ENCODE assay signal across 16 cellular contexts in genomic region chr18:39198376-39198775, GRCh38.
A peak's percentile ranks its signal among the peaks of the same experiment; 100 is the strongest.
DNase-seq lines count a peak whose midpoint lies in the region; ATAC-seq and TF ChIP-seq lines count a peak whose summit lies in the region.
"Had no signal": no experiment of that assay in that cellular context is flagged by ENCODE, and none has a peak within 500 bp of the region (broad histone marks: within the 10 kb centered on the region; RNA-seq: fewer than 3 reads in every experiment).

No MANE protein-coding gene starts in this region.

- no peaks in the 10 kb centered on the region for H3K9me3 Mint-ChIP-seq in activated T-helper 1 cell treated with anti-CD3 and anti-CD28 coated beads, Interleukin-12 subunit alpha, Interleukin-12 subunit beta, Interleukin-2, Interleukin-4 antibody, amounts not matched to agents 30 ng/mL and 10 ng/mL and 1 ng/mL, durations not matched to agents 14 hours and 24 hours and 36 hours
- H3K9me3 Mint-ChIP-seq: nephron had no signal

- no peak overlapping the region for H3K4me3 ChIP-seq in fibroblast of mammary gland (ENCODE audit: control insufficient read depth, low read depth, low read length)

- H3K36me3 Mint-ChIP-seq in activated T-helper 1 cell treated with anti-CD3 and anti-CD28 coated beads, Interleukin-12 subunit alpha, Interleukin-12 subunit beta, Interleukin-2, Interleukin-4 antibody, amounts not matched to agents 30 ng/mL and 10 ng/mL and 1 ng/mL, durations not matched to agents 14 hours and 24 hours and 36 hours (ENCODE audit: low read depth), result no peaks in the 10 kb centered on the region

- in situ Hi-C loops in ACHN (cut with HindIII; ENCODE audit: low pct_ligation_motif_present, low pct_unique_long_range_greater_than_20kb, low sequenced_read_pairs), result no loop called here

- CTCF ChIA-PET in RWPE1 (lab: Yijun Ruan, JAX), result no interaction called here

- H3K27ac ChIP-seq in RWPE1, result no peak overlapping the region

- peak; percentile 27 for DNase-seq in ACHN
- DNase-seq in HK-2 (ENCODE audit: unreplicated experiment), result peak; percentile 16
- DNase-seq in RWPE1 (ENCODE audit: low spot score), result peak; percentile 30
- DNase-seq in fibroblast of mammary gland (ENCODE audit: low read depth), result peak; percentile 25
- no peak for DNase-seq in UCSD-AML1 (lab: John Stamatoyannopoulos, UW; ENCODE audit: unreplicated experiment)
- DNase-seq in effector CD8-positive, alpha-beta T cell (lab: John Stamatoyannopoulos, UW), result no peak
- no peak for DNase-seq in activated T-helper 1 cell treated with anti-CD3 and anti-CD28 coated beads, Interleukin-12 subunit alpha, Interleukin-12 subunit beta, Interleukin-2, Interleukin-4 antibody, amounts not matched to agents 30 ng/mL and 10 ng/mL and 1 ng/mL, durations not matched to agents 14 hours and 24 hours and 36 hours (ENCODE audit: low spot score)
- DNase-seq: activated CD8-positive, alpha-beta T cell treated with anti-CD3 and anti-CD28 coated beads, Interleukin-2, amount 10 ng/mL, durations not matched to agents 7 days and 5 days; activated effector memory CD4-positive, alpha-beta T cell treated with Interleukin-2 at 50 U/mL for 16 hours; aorta; Caco-2; mesenchymal stem cell; MM.1S; right cardiac atrium had no signal

- no peaks in the 10 kb centered on the region for H3K27me3 Mint-ChIP-seq in activated T-helper 1 cell treated with anti-CD3 and anti-CD28 coated beads, Interleukin-12 subunit alpha, Interleukin-12 subunit beta, Interleukin-2, Interleukin-4 antibody, amounts not matched to agents 30 ng/mL and 10 ng/mL and 1 ng/mL, durations not matched to agents 14 hours and 24 hours and 36 hours (ENCODE audit: insufficient read depth)

- TF ChIP-seq CTCF in RWPE1 (conservative IDR thresholded peaks at IDR 0.05; ENCODE audit: low read depth), result no peak
- TF ChIP-seq CTCF in fibroblast of mammary gland (conservative IDR thresholded peaks at IDR 0.05; ENCODE audit: control insufficient read depth, insufficient read depth, low read depth, low read length), result no peak

- H3K4me3 Mint-ChIP-seq in activated T-helper 1 cell treated with anti-CD3 and anti-CD28 coated beads, Interleukin-12 subunit alpha, Interleukin-12 subunit beta, Interleukin-2, Interleukin-4 antibody, amounts not matched to agents 30 ng/mL and 10 ng/mL and 1 ng/mL, durations not matched to agents 14 hours and 24 hours and 36 hours, result no peak overlapping the region
- H3K4me3 Mint-ChIP-seq: activated CD8-positive, alpha-beta T cell treated with anti-CD3 and anti-CD28 coated beads, Interleukin-2, amount 10 ng/mL, durations not matched to agents 7 days and 5 days; nephron had no signal

- no peak for ATAC-seq in HG03159 (IDR thresholded peaks at IDR 0.05; ENCODE audit: unreplicated experiment)
- ATAC-seq: activated CD8-positive, alpha-beta T cell treated with anti-CD3 and anti-CD28 coated beads, Interleukin-2, amount 10 ng/mL, durations not matched to agents 7 days and 5 days; right cardiac atrium had no signal

- no peak overlapping the region for H3K27ac Mint-ChIP-seq in activated T-helper 1 cell treated with anti-CD3 and anti-CD28 coated beads, Interleukin-12 subunit alpha, Interleukin-12 subunit beta, Interleukin-2, Interleukin-4 antibody, amounts not matched to agents 30 ng/mL and 10 ng/mL and 1 ng/mL, durations not matched to agents 14 hours and 24 hours and 36 hours
- H3K27ac Mint-ChIP-seq: activated CD8-positive, alpha-beta T cell treated with anti-CD3 and anti-CD28 coated beads, Interleukin-2, amount 10 ng/mL, durations not matched to agents 7 days and 5 days; nephron had no signal

- H3K4me1 Mint-ChIP-seq in activated T-helper 1 cell treated with anti-CD3 and anti-CD28 coated beads, Interleukin-12 subunit alpha, Interleukin-12 subunit beta, Interleukin-2, Interleukin-4 antibody, amounts not matched to agents 30 ng/mL and 10 ng/mL and 1 ng/mL, durations not matched to agents 14 hours and 24 hours and 36 hours (ENCODE audit: low read depth), result no peaks in the 10 kb centered on the region
- H3K4me1 Mint-ChIP-seq: nephron had no signal

- POLR2A ChIA-PET in RWPE1 (lab: Yijun Ruan, JAX; ENCODE audit: low non-redundant PET), result no interaction called here

- intact Hi-C loops in activated T-helper 1 cell treated with anti-CD3 and anti-CD28 coated beads, Interleukin-12 subunit alpha, Interleukin-12 subunit beta, Interleukin-2, Interleukin-4 antibody, amounts not matched to agents 30 ng/mL and 10 ng/mL and 1 ng/mL, durations not matched to agents 14 hours and 24 hours and 36 hours (cut with micrococcal nuclease), result no loop called here

Comparison
In these comparisons a context has a peak if more than half of its experiments do, and no peak if none do; other contexts are left out.
1. DNase-seq: peak in ACHN (single experiment), HK-2 (single experiment), RWPE1 (single experiment) and fibroblast of mammary gland (single experiment); none in UCSD-AML1 (single experiment), effector CD8-positive, alpha-beta T cell (single experiment) and activated T-helper 1 cell treated with anti-CD3 and anti-CD28 coated beads, Interleukin-12 subunit alpha, Interleukin-12 subunit beta, Interleukin-2, Interleukin-4 antibody, amounts not matched to agents 30 ng/mL and 10 ng/mL and 1 ng/mL, durations not matched to agents 14 hours and 24 hours and 36 hours (single experiment).